ENCODE assay signal across 15 cellular contexts in the genomic region with DNA sequence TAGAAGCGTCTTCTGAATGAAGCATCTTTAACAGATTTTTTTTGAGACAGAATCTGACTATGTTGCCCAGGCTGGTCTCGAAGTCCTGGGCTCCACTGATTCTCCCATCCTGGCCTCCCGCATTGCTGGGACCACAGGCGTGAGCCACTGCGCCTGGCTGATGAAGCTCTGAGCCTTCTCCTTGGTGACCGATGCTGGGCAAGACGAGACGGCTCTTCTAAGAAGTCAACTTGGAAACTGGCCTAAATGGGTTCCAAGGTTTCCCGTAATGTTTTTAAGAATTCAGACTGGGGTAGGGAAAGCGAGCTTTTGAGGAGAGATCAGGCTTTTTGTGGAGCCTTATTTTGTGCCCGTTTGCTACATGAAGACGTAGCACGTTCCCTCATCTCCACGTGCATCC.
DNase-seq lines count a peak whose midpoint lies in the region; ATAC-seq and TF ChIP-seq lines count a peak whose summit lies in the region.
"Had no signal": no experiment of that assay in that cellular context is flagged by ENCODE, and none has a peak within 500 bp of the region (broad histone marks: within the 10 kb centered on the region; RNA-seq: fewer than 3 reads in every experiment).

No MANE protein-coding gene starts in this region.

- no peak overlapping the region for H3K18ac ChIP-seq in mesendoderm (ENCODE audit: low read length)

- peak overlapping the region; percentile 11 for H3K27ac ChIP-seq in caudate nucleus (ENCODE audit: low read depth, low read length)
- H3K27ac ChIP-seq in sigmoid colon = no peak overlapping the region
- H3K27ac ChIP-seq in mesendoderm (ENCODE audit: low read depth, low read length) = no peak overlapping the region
- H3K27ac ChIP-seq: 22Rv1; BLaER1 treated with 17β-estradiol and CSF1 and Interleukin-3, amounts not matched to agents 10 nM and 100 nM had no signal

- H2AK5ac ChIP-seq in mesendoderm (ENCODE audit: low read length) = no peak overlapping the region

- intact Hi-C loops in sigmoid colon (cut with DNase I) = no loop called here

- no peak for TF ChIP-seq EP300 in sigmoid colon (IDR thresholded peaks at IDR 0.05)

- no peak overlapping the region for H3K4me2 ChIP-seq in mesendoderm (ENCODE audit: low read length)
- H3K4me2 ChIP-seq: BLaER1 treated with 17β-estradiol and CSF1 and Interleukin-3, amounts not matched to agents 10 nM and 100 nM had no signal

- no peaks in the 10 kb centered on the region for H3K9me3 ChIP-seq in sigmoid colon
- H3K9me3 ChIP-seq: BLaER1 treated with 17β-estradiol and CSF1 and Interleukin-3, amounts not matched to agents 10 nM and 100 nM had no signal

- H4K5ac ChIP-seq in mesendoderm (ENCODE audit: low read length) = no peak overlapping the region

- no peak overlapping the region for H3K9ac ChIP-seq in mesendoderm (ENCODE audit: low read length)
- H3K9ac ChIP-seq: BLaER1 treated with 17β-estradiol and CSF1 and Interleukin-3, amounts not matched to agents 10 nM and 100 nM had no signal

- H3K23ac ChIP-seq in mesendoderm (ENCODE audit: low read length) = no peak overlapping the region

- TF ChIP-seq POLR2A in sigmoid colon (IDR thresholded peaks at IDR 0.05) = no peak

- H3K27me3 ChIP-seq in sigmoid colon = no peaks in the 10 kb centered on the region
- no peaks in the 10 kb centered on the region for H3K27me3 ChIP-seq in mesendoderm (ENCODE audit: insufficient read depth, low read length, poor library complexity)
- H3K27me3 ChIP-seq: BLaER1 treated with 17β-estradiol and CSF1 and Interleukin-3, amounts not matched to agents 10 nM and 100 nM had no signal

- DNase-seq in Ammon's horn (ENCODE audit: low spot score) (peak; percentile 39), caudate nucleus (lab: John Stamatoyannopoulos, UW) (peak in 1 of 61 donors; percentile 16), midbrain (lab: John Stamatoyannopoulos, UW) (peak; percentile 28), sigmoid colon (peak; percentile 35), mesendoderm (no peak)
- DNase-seq: AML-193; CD4-positive, CD25-positive, alpha-beta regulatory T cell; DMS 273 treated with DMSO at 0.1 percent for 48 hours; GOT3; H9 had no signal

- 94 to 96% methylated on average over 14 of the region's 14 CpGs for WGBS in sigmoid colon, 2 donors
- WGBS in mesendoderm (ENCODE audit: extremely low coverage, insufficient coverage, low lambda C conversion rate) = no CpG with 5 or more reads among the region's 14 CpGs

- H3K4me1 ChIP-seq in sigmoid colon (peaks cover 0 to 7% (median 0%) of the 10 kb centered on the region in 4 donors), mesendoderm (ENCODE audit: control insufficient read depth, low read depth, low read length) (no peaks in the 10 kb centered on the region)

- no peak overlapping the region for H2BK15ac ChIP-seq in mesendoderm (replicated peaks; ENCODE audit: low read depth)

- H2BK120ac ChIP-seq in mesendoderm (ENCODE audit: low read depth, low read length) = no peak overlapping the region

- H3K79me1 ChIP-seq in mesendoderm (ENCODE audit: low read length) = no peaks in the 10 kb centered on the region

- H3K36me3 ChIP-seq in sigmoid colon (peaks cover 38 to 94% (median 61%) of the 10 kb centered on the region in 4 donors), mesendoderm (ENCODE audit: control insufficient read depth, insufficient read depth, low read length) (no peaks in the 10 kb centered on the region)

- TF ChIP-seq CTCF in sigmoid colon (IDR thresholded peaks at IDR 0.05) = no peak

- ATAC-seq in HG02970 (IDR thresholded peaks at IDR 0.05; ENCODE audit: low FRiP score, unreplicated experiment) = no peak
- ATAC-seq in GM21737 (IDR thresholded peaks at IDR 0.05; ENCODE audit: unreplicated experiment) = no peak
- no peak for ATAC-seq in HG02840 (IDR thresholded peaks at IDR 0.05; ENCODE audit: low FRiP score, unreplicated experiment)

- H4K8ac ChIP-seq in mesendoderm (ENCODE audit: low read depth, low read length) = no peak overlapping the region

- H3K4ac ChIP-seq in mesendoderm (ENCODE audit: low read depth, low read length) = no peak overlapping the region

- H3K4me3 ChIP-seq in sigmoid colon = no peak overlapping the region
- H3K4me3 ChIP-seq in mesendoderm (ENCODE audit: low read length) = no peak overlapping the region
- H3K4me3 ChIP-seq: BLaER1 treated with 17β-estradiol and CSF1 and Interleukin-3, amounts not matched to agents 10 nM and 100 nM had no signal

- H2BK5ac ChIP-seq in mesendoderm (ENCODE audit: low read length) = no peak overlapping the region

- no peaks in the 10 kb centered on the region for H3K79me2 ChIP-seq in mesendoderm (ENCODE audit: control insufficient read depth, insufficient read depth, low read length)

- no peak overlapping the region for H3K56ac ChIP-seq in mesendoderm (ENCODE audit: low read length)
